8 cellular contexts compared by ENCODE assay signal in the genomic region with DNA sequence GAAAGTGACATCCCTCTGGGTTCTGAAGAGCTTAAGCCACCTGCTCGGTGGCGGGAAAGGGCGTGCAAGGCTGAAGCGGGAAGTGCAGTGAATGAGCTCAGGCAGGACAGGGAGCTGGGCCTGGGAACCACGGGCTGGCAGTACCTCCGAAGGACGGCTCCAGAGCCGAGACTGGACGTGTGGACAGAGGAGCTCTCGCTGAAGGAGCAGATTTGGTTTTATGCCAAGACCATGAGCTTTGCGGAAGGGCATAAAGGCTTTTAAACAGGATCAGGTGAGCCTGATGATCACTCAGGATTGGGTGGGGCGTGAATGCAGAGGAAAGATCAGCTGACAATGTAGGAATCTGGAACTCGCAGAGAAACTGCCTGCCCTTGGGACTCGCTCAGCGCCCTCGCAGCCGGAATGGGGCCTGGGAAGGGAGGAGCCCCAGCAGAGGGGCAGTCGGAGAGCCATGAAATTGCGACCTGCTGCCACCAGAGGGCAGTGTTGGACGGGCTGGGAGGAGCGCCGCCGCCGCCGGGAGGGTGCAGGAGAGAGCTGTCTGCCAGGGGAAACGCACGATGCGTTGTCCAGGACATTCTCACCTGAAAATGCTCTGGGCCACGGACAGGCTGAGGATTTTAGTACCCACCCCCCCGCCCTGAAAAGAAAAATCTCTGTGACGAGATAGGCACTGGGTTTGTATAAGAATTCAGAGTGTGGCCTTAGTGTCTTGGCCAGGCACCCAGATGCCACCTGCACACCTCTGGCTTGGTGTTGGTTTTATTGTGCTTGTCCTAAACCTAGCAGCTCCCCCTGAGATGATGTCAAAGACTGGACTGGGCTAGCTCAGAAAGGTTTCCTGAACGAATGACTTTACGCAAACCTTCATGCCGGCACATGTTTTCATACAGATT.
A peak's percentile ranks its signal among the peaks of the same experiment; 100 is the strongest.
DNase-seq lines count a peak whose midpoint lies in the region; ATAC-seq and TF ChIP-seq lines count a peak whose summit lies in the region.

No MANE protein-coding gene starts in this region.

- H3K4me3 ChIP-seq in DND-41 (ENCODE audit: low read depth in 1 of 2, low read length in 2 of 2) (no peak overlapping the region), parathyroid adenoma (ENCODE audit: low read depth, low read length) (peak overlapping the region; percentile 42), aorta (ENCODE audit: low read length in 2 of 2) (no peak overlapping the region)

- H3K4me1 ChIP-seq in DND-41 (ENCODE audit: insufficient read depth, low read length) (no peaks in the 10 kb centered on the region), parathyroid adenoma (peaks cover 29% of the 10 kb centered on the region), aorta (ENCODE audit: control insufficient read depth in 1 of 2, insufficient read depth in 2 of 2, low read length in 2 of 2) (no peaks in the 10 kb centered on the region)

- no peak overlapping the region for H3K9ac ChIP-seq in DND-41 (ENCODE audit: low read depth, low read length)
- H3K9ac ChIP-seq in parathyroid adenoma = no peak overlapping the region

- intact Hi-C loops in aorta (cut with DNase I) = no loop called here

- TF ChIP-seq CTCF in DND-41 (IDR thresholded peaks at IDR 0.05; ENCODE audit: borderline replicate concordance, extremely low read depth, low read length, poor library complexity, severe bottlenecking) = peak; percentile 71
- TF ChIP-seq CTCF in glutamatergic neuron (IDR thresholded peaks at IDR 0.05; ENCODE audit: partially characterized antibody, unreplicated experiment) = peak; percentile 99
- peak; percentile 84 for TF ChIP-seq CTCF in parathyroid adenoma (IDR thresholded peaks at IDR 0.05)

- no peak overlapping the region for H2AFZ ChIP-seq in DND-41 (ENCODE audit: low read depth, low read length)
- no peak overlapping the region for H2AFZ ChIP-seq in parathyroid adenoma

- H3K4me3 Mint-ChIP-seq in activated naive CD4-positive, alpha-beta T cell treated with anti-CD3 and anti-CD28 coated beads, Interleukin-2, amount 10 ng/mL, durations not matched to agents 7 days and 5 days = no peak overlapping the region
- H3K4me3 Mint-ChIP-seq in glutamatergic neuron (ENCODE audit: unreplicated experiment) = no peak overlapping the region

- H3K9me3 ChIP-seq in DND-41 (ENCODE audit: insufficient read depth, low read length, severe bottlenecking) (no peaks in the 10 kb centered on the region), parathyroid adenoma (ENCODE audit: control insufficient read depth, low read length) (no peaks in the 10 kb centered on the region), aorta (ENCODE audit: control insufficient read depth, low read length) (peaks cover 1% of the 10 kb centered on the region)

- DNase-seq in DND-41 (peak; percentile 61), HPDE6-E6E7 (ENCODE audit: extremely low spot score) (peak; percentile 66), RPMI7951 (ENCODE audit: low read depth) (peak; percentile 75), glutamatergic neuron (peak; percentile 94), aorta (peak; percentile 84 to 93)
- DNase-seq in activated naive CD4-positive, alpha-beta T cell treated with anti-CD3 and anti-CD28 coated beads, Interleukin-2, amount 10 ng/mL, durations not matched to agents 7 days and 5 days = peak; percentile 72

- H3K4me2 ChIP-seq in DND-41 (ENCODE audit: insufficient read depth, low read length) = no peak overlapping the region
- H3K4me2 ChIP-seq in parathyroid adenoma (ENCODE audit: low read length) = peak overlapping the region; percentile 57

- no peaks in the 10 kb centered on the region for H3K79me2 ChIP-seq in DND-41 (ENCODE audit: insufficient read depth, low read length)
- H3K79me2 ChIP-seq in parathyroid adenoma = peaks cover 6% of the 10 kb centered on the region

- no peaks in the 10 kb centered on the region for H4K20me1 ChIP-seq in DND-41 (ENCODE audit: insufficient read depth, low read length)

- H3K36me3 ChIP-seq in DND-41 (ENCODE audit: insufficient read depth, low read length) (no peaks in the 10 kb centered on the region), parathyroid adenoma (ENCODE audit: control insufficient read depth, insufficient read depth, low read length) (no peaks in the 10 kb centered on the region), aorta (ENCODE audit: control insufficient read depth in 1 of 2, insufficient read depth in 2 of 2, low read length in 1 of 2) (no peaks in the 10 kb centered on the region)

- H3K27me3 ChIP-seq in DND-41 (ENCODE audit: insufficient read depth, low read length, poor library complexity) (no peaks in the 10 kb centered on the region), parathyroid adenoma (ENCODE audit: control insufficient read depth, insufficient read depth, low read length) (no peaks in the 10 kb centered on the region), aorta (ENCODE audit: control insufficient read depth in 1 of 2, insufficient read depth in 2 of 2, low read length in 1 of 2) (no peaks in the 10 kb centered on the region)

- CTCF ChIA-PET in activated naive CD4-positive, alpha-beta T cell treated with anti-CD3 and anti-CD28 coated beads, Interleukin-2, amount 10 ng/mL, durations not matched to agents 7 days and 5 days (lab: Charles Lee) = interaction anchor here (0.6 to 2.7 kb wide), 6 partner anchors 10 to 432 kb away, joined by 3 to 16 read pairs (median 3); no protein-coding TSS in a partner anchor

- H3K9me3 Mint-ChIP-seq in activated naive CD4-positive, alpha-beta T cell treated with anti-CD3 and anti-CD28 coated beads, Interleukin-2, amount 10 ng/mL, durations not matched to agents 7 days and 5 days = no peaks in the 10 kb centered on the region
- H3K9me3 Mint-ChIP-seq in glutamatergic neuron (ENCODE audit: unreplicated experiment) = peaks cover 5% of the 10 kb centered on the region

- no peaks in the 10 kb centered on the region for H3K36me3 Mint-ChIP-seq in activated naive CD4-positive, alpha-beta T cell treated with anti-CD3 and anti-CD28 coated beads, Interleukin-2, amount 10 ng/mL, durations not matched to agents 7 days and 5 days
- H3K36me3 Mint-ChIP-seq in glutamatergic neuron (ENCODE audit: unreplicated experiment) = no peaks in the 10 kb centered on the region

- H3K27ac ChIP-seq in DND-41 (ENCODE audit: low read length) (no peak overlapping the region), parathyroid adenoma (peak overlapping the region; percentile 100), aorta (ENCODE audit: low read depth in 1 of 2, low read length in 2 of 2) (no peak overlapping the region)

- ATAC-seq in DND-41 (ENCODE audit: insufficient read depth, low read depth) = peak; percentile 86
- peak; percentile 93 for ATAC-seq in GM21423 (IDR thresholded peaks at IDR 0.05; ENCODE audit: unreplicated experiment)
- peak; percentile 94 for ATAC-seq in aorta (ENCODE audit: low FRiP score)

- WGBS in aorta, 2 donors = 20 to 21% methylated on average over 34 of the region's 34 CpGs

- no peak overlapping the region for H3K27ac Mint-ChIP-seq in activated naive CD4-positive, alpha-beta T cell treated with anti-CD3 and anti-CD28 coated beads, Interleukin-2, amount 10 ng/mL, durations not matched to agents 7 days and 5 days
- no peak overlapping the region for H3K27ac Mint-ChIP-seq in glutamatergic neuron (ENCODE audit: unreplicated experiment)

- no peaks in the 10 kb centered on the region for H3K4me1 Mint-ChIP-seq in activated naive CD4-positive, alpha-beta T cell treated with anti-CD3 and anti-CD28 coated beads, Interleukin-2, amount 10 ng/mL, durations not matched to agents 7 days and 5 days
- H3K4me1 Mint-ChIP-seq in glutamatergic neuron (ENCODE audit: low read depth, unreplicated experiment) = no peaks in the 10 kb centered on the region

- peaks cover 26% of the 10 kb centered on the region for H3K27me3 Mint-ChIP-seq in activated naive CD4-positive, alpha-beta T cell treated with anti-CD3 and anti-CD28 coated beads, Interleukin-2, amount 10 ng/mL, durations not matched to agents 7 days and 5 days
- H3K27me3 Mint-ChIP-seq in glutamatergic neuron (ENCODE audit: unreplicated experiment) = peaks cover 8% of the 10 kb centered on the region
